In genomic region chr2:7515327-7515726, GRCh38 we compare ENCODE assay signal across 22 cellular contexts.
DNase-seq lines count a peak whose midpoint lies in the region; ATAC-seq and TF ChIP-seq lines count a peak whose summit lies in the region.
"Had no signal": no experiment of that assay in that cellular context is flagged by ENCODE, and none has a peak within 500 bp of the region (broad histone marks: within the 10 kb centered on the region; RNA-seq: fewer than 3 reads in every experiment).

No MANE protein-coding gene starts in this region.

- CTCF ChIA-PET in activated CD8-positive, alpha-beta memory T cell treated with anti-CD3 and anti-CD28 coated beads, Interleukin-2, amount 10 ng/mL, durations not matched to agents 7 days and 5 days (lab: Charles Lee), result interaction anchor here (0.8 to 1.1 kb wide), 2 partner anchors 88 to 205 kb away, joined by 3 read pairs; no protein-coding TSS in a partner anchor
- CTCF ChIA-PET in activated CD4-positive, alpha-beta memory T cell treated with anti-CD3 and anti-CD28 coated beads, Interleukin-2, amount 10 ng/mL, durations not matched to agents 7 days and 5 days (lab: Charles Lee), result no interaction called here

- no peaks in the 10 kb centered on the region for H3K27me3 Mint-ChIP-seq in activated CD8-positive, alpha-beta memory T cell treated with anti-CD3 and anti-CD28 coated beads, Interleukin-2, amount 10 ng/mL, durations not matched to agents 7 days and 5 days
- no peaks in the 10 kb centered on the region for H3K27me3 Mint-ChIP-seq in activated CD4-positive, alpha-beta memory T cell treated with anti-CD3 and anti-CD28 coated beads, Interleukin-2, amount 10 ng/mL, durations not matched to agents 7 days and 5 days
- H3K27me3 Mint-ChIP-seq in naive thymus-derived CD8-positive, alpha-beta T cell, result no peaks in the 10 kb centered on the region

- peak overlapping the region; percentile 77 for H3K27ac Mint-ChIP-seq in activated CD8-positive, alpha-beta memory T cell treated with anti-CD3 and anti-CD28 coated beads, Interleukin-2, amount 10 ng/mL, durations not matched to agents 7 days and 5 days
- H3K27ac Mint-ChIP-seq in activated CD4-positive, alpha-beta memory T cell treated with anti-CD3 and anti-CD28 coated beads, Interleukin-2, amount 10 ng/mL, durations not matched to agents 7 days and 5 days, result peak overlapping the region; percentile 34
- H3K27ac Mint-ChIP-seq in naive thymus-derived CD8-positive, alpha-beta T cell, result peak overlapping the region; percentile 86 to 99 (median 96)
- H3K27ac Mint-ChIP-seq: B cell had no signal

- peaks cover 51% of the 10 kb centered on the region for H3K4me1 Mint-ChIP-seq in activated CD8-positive, alpha-beta memory T cell treated with anti-CD3 and anti-CD28 coated beads, Interleukin-2, amount 10 ng/mL, durations not matched to agents 7 days and 5 days
- peaks cover 32% of the 10 kb centered on the region for H3K4me1 Mint-ChIP-seq in activated CD4-positive, alpha-beta memory T cell treated with anti-CD3 and anti-CD28 coated beads, Interleukin-2, amount 10 ng/mL, durations not matched to agents 7 days and 5 days
- H3K4me1 Mint-ChIP-seq in naive thymus-derived CD8-positive, alpha-beta T cell, result peaks cover 28 to 83% (median 63%) of the 10 kb centered on the region in 4 donors
- H3K4me1 Mint-ChIP-seq: B cell had no signal

- no peak for ATAC-seq in activated CD8-positive, alpha-beta memory T cell treated with anti-CD3 and anti-CD28 coated beads, Interleukin-2, amount 10 ng/mL, durations not matched to agents 7 days and 5 days
- peak; percentile 34 to 58 for ATAC-seq in naive thymus-derived CD8-positive, alpha-beta T cell
- no peak for ATAC-seq in GM21390 (IDR thresholded peaks at IDR 0.05; ENCODE audit: unreplicated experiment)
- ATAC-seq: A549, Panc1 had no signal

- H3K36me3 Mint-ChIP-seq in activated CD8-positive, alpha-beta memory T cell treated with anti-CD3 and anti-CD28 coated beads, Interleukin-2, amount 10 ng/mL, durations not matched to agents 7 days and 5 days, result peaks cover 34% of the 10 kb centered on the region
- peaks cover 15% of the 10 kb centered on the region for H3K36me3 Mint-ChIP-seq in activated CD4-positive, alpha-beta memory T cell treated with anti-CD3 and anti-CD28 coated beads, Interleukin-2, amount 10 ng/mL, durations not matched to agents 7 days and 5 days (ENCODE audit: low read depth)
- H3K36me3 Mint-ChIP-seq in naive thymus-derived CD8-positive, alpha-beta T cell, result peaks cover 0 to 24% (median 9%) of the 10 kb centered on the region in 3 donors

- H3K9me3 Mint-ChIP-seq in activated CD8-positive, alpha-beta memory T cell treated with anti-CD3 and anti-CD28 coated beads, Interleukin-2, amount 10 ng/mL, durations not matched to agents 7 days and 5 days (ENCODE audit: low read depth), result peaks cover 5% of the 10 kb centered on the region
- peaks cover 4% of the 10 kb centered on the region for H3K9me3 Mint-ChIP-seq in activated CD4-positive, alpha-beta memory T cell treated with anti-CD3 and anti-CD28 coated beads, Interleukin-2, amount 10 ng/mL, durations not matched to agents 7 days and 5 days
- H3K9me3 Mint-ChIP-seq in naive thymus-derived CD8-positive, alpha-beta T cell, result peaks cover 0 to 17% (median 9%) of the 10 kb centered on the region in 9 donors

- DNase-seq in activated CD8-positive, alpha-beta memory T cell treated with anti-CD3 and anti-CD28 coated beads, Interleukin-2, amount 10 ng/mL, durations not matched to agents 7 days and 5 days, result no peak
- no peak for DNase-seq in activated CD8-positive, alpha-beta memory T cell treated with anti-CD3 and anti-CD28 coated beads, Interleukin-2, amount 50 U/mL, for 48 hours
- DNase-seq in GM13976 (ENCODE audit: low spot score) (peak; percentile 3), SHP77 (lab: John Stamatoyannopoulos, UW) (no peak)
- DNase-seq in activated CD4-positive, alpha-beta memory T cell treated with anti-CD3 and anti-CD28 coated beads, Interleukin-2, amount 10 ng/mL, durations not matched to agents 7 days and 5 days, result no peak
- DNase-seq in naive thymus-derived CD8-positive, alpha-beta T cell, result peak in 3 of 10 donors; percentile 28 to 56 (median 42)
- DNase-seq in stimulated activated CD8-positive, alpha-beta memory T cell treated with anti-CD3 and anti-CD28 coated beads, Interleukin-4, amount 100 ng/mL, for 48 hours, result no peak
- DNase-seq: activated CD4-positive, alpha-beta T cell treated with anti-CD3 and anti-CD28 coated beads, Interleukin-2, amount 50 U/mL, for 1 hour; adrenal gland; brain microvascular endothelial cell; hypothalamus; IMR-90; NCI-H1105; NCI-H2029 treated with DMSO at 0.1 percent for 48 hours; NCI-H345; SJCRH30; stimulated activated CD4-positive, alpha-beta T cell treated with anti-CD3 and anti-CD28 coated beads, Interleukin-2, amount 100 ng/mL, for 24 hours; transverse colon had no signal

- TF ChIP-seq CTCF in GM13976 (IDR thresholded peaks at IDR 0.05; ENCODE audit: borderline replicate concordance, control extremely low read depth, extremely low read depth, insufficient read depth, missing control alignments), result no peak

- no peak overlapping the region for H3K4me3 Mint-ChIP-seq in activated CD8-positive, alpha-beta memory T cell treated with anti-CD3 and anti-CD28 coated beads, Interleukin-2, amount 10 ng/mL, durations not matched to agents 7 days and 5 days
- H3K4me3 Mint-ChIP-seq in activated CD4-positive, alpha-beta memory T cell treated with anti-CD3 and anti-CD28 coated beads, Interleukin-2, amount 10 ng/mL, durations not matched to agents 7 days and 5 days, result no peak overlapping the region
- H3K4me3 Mint-ChIP-seq in naive thymus-derived CD8-positive, alpha-beta T cell, result peak overlapping the region in 8 of 10 donors; percentile 53 to 77 (median 66)
- H3K4me3 Mint-ChIP-seq: B cell had no signal

- in situ Hi-C loops in GM13976 (cut with MboI; ENCODE audit: low sequenced_read_pairs, unreplicated experiment), result no loop called here

- POLR2A ChIA-PET in activated CD4-positive, alpha-beta memory T cell treated with anti-CD3 and anti-CD28 coated beads, Interleukin-2, amount 10 ng/mL, durations not matched to agents 7 days and 5 days (lab: Charles Lee), result interaction anchor here (1.7 kb wide), 1 partner anchor 79 kb away, joined by 4 read pairs; no protein-coding TSS in a partner anchor
- POLR2A ChIA-PET in naive thymus-derived CD8-positive, alpha-beta T cell (lab: Charles Lee), result interaction anchor here (0.8 to 2.5 kb wide), 6 partner anchors 17 to 1167 kb away, joined by 3 to 8 read pairs (median 5); partner anchors contain the start of gene ID2

Comparison
In these comparisons a context has a peak if more than half of its experiments do, and no peak if none do; other contexts are left out.
1. ATAC-seq: peak in naive thymus-derived CD8-positive, alpha-beta T cell (2 of 2); none in activated CD8-positive, alpha-beta memory T cell treated with anti-CD3 and anti-CD28 coated beads, Interleukin-2, amount 10 ng/mL, durations not matched to agents 7 days and 5 days (single experiment) and GM21390 (single experiment).
2. H3K27ac Mint-ChIP-seq: peak in every context shown above with its lines; median percentile 96 in naive thymus-derived CD8-positive, alpha-beta T cell; 77 in activated CD8-positive, alpha-beta memory T cell treated with anti-CD3 and anti-CD28 coated beads, Interleukin-2, amount 10 ng/mL, durations not matched to agents 7 days and 5 days; 34 in activated CD4-positive, alpha-beta memory T cell treated with anti-CD3 and anti-CD28 coated beads, Interleukin-2, amount 10 ng/mL, durations not matched to agents 7 days and 5 days.
3. H3K4me3 Mint-ChIP-seq: peak in naive thymus-derived CD8-positive, alpha-beta T cell (8 of 10); none in activated CD8-positive, alpha-beta memory T cell treated with anti-CD3 and anti-CD28 coated beads, Interleukin-2, amount 10 ng/mL, durations not matched to agents 7 days and 5 days (single experiment) and activated CD4-positive, alpha-beta memory T cell treated with anti-CD3 and anti-CD28 coated beads, Interleukin-2, amount 10 ng/mL, durations not matched to agents 7 days and 5 days (single experiment).